In genomic region chr5:157342822-157343402, GRCh38 we compare ENCODE assay signal across 8 cellular contexts.
DNase-seq lines count a peak whose midpoint lies in the region; ATAC-seq, FAIRE-seq and TF ChIP-seq lines count a peak whose summit lies in the region.

No MANE protein-coding gene starts in this region.

- peaks cover 46 to 53% of the 10 kb centered on the region in 2 donors for H3K36me3 Mint-ChIP-seq in CD14-positive monocyte

- H3K4me3 ChIP-seq in WERI-Rb-1 (ENCODE audit: low read depth, low read length) (no peak overlapping the region), psoas muscle (no peak overlapping the region)

- peak in 3 of 4 donors; percentile 35 to 54 (median 35) for ATAC-seq in psoas muscle

- H3K9me3 ChIP-seq in WERI-Rb-1 (ENCODE audit: severe bottlenecking) (no peaks in the 10 kb centered on the region), psoas muscle (no peaks in the 10 kb centered on the region)

- DNase-seq in CD14-positive monocyte (ENCODE audit: low spot score), result no peak
- peak; percentile 36 for DNase-seq in HCEC 1CT
- peak; percentile 53 for DNase-seq in WERI-Rb-1
- peak; percentile 27 to 52 for DNase-seq in erythroblast (lab: John Stamatoyannopoulos, UW)
- DNase-seq in psoas muscle, result peak; percentile 22 to 55
- no peak for DNase-seq in inferior parietal cortex (ENCODE audit: extremely low spot score)
- no peak for DNase-seq in DMS114 treated with DMSO at 0.1 percent for 48 hours (lab: John Stamatoyannopoulos, UW; ENCODE audit: unreplicated experiment)
- DNase-seq in frontal cortex (ENCODE audit: low spot score in 2 of 2), result no peak

- H3K27me3 Mint-ChIP-seq in CD14-positive monocyte (ENCODE audit: low read depth in 3 of 3), result peaks cover 0 to 1% (median 0%) of the 10 kb centered on the region in 3 donors

- peaks cover 6% of the 10 kb centered on the region for H3K4me1 ChIP-seq in psoas muscle

- H3K36me3 ChIP-seq in WERI-Rb-1 (peaks cover 33% of the 10 kb centered on the region), psoas muscle (ENCODE audit: insufficient read depth in 1 of 2, low read depth in 1 of 2) (peaks cover 0 to 3% of the 10 kb centered on the region in 2 donors)

- intact Hi-C loops in CD14-positive monocyte (cut with micrococcal nuclease), result loop anchor here in 1 of 2 donors (10.0 kb wide), 1 partner anchor 72 kb away; no protein-coding TSS in a partner anchor
- intact Hi-C loops in psoas muscle (cut with DNase I), result no loop called here

- no peak overlapping the region for H3K4me3 Mint-ChIP-seq in CD14-positive monocyte

- no peaks in the 10 kb centered on the region for H3K4me1 Mint-ChIP-seq in CD14-positive monocyte

- H3K9me3 Mint-ChIP-seq in CD14-positive monocyte, result peaks cover 0 to 2% (median 0%) of the 10 kb centered on the region in 7 donors

- H3K27ac Mint-ChIP-seq in CD14-positive monocyte, result peak overlapping the region in 1 of 7 donors; percentile 23

- H3K27me3 ChIP-seq in WERI-Rb-1 (ENCODE audit: insufficient read depth, low read depth, severe bottlenecking), result no peaks in the 10 kb centered on the region
- H3K27me3 ChIP-seq in psoas muscle (ENCODE audit: insufficient read depth in 3 of 3, low read length in 2 of 3), result no peaks in the 10 kb centered on the region

- TF ChIP-seq POLR2A in erythroblast (IDR thresholded peaks at IDR 0.05; ENCODE audit: low read length), result no peak

- no peak for FAIRE-seq in frontal cortex (lab: Jason Lieb, UNC)

- H3K27ac ChIP-seq in WERI-Rb-1, result no peak overlapping the region
- H3K27ac ChIP-seq in psoas muscle, result no peak overlapping the region

- WGBS in psoas muscle, 3 donors, result 86 to 89% (median 86%) methylated on average over 16 of the region's 16 CpGs

- TF ChIP-seq CTCF in CD14-positive monocyte (IDR thresholded peaks at IDR 0.05) (peak; percentile 68), WERI-Rb-1 (IDR thresholded peaks at IDR 0.05; ENCODE audit: low read depth, low read length) (peak; percentile 80), psoas muscle (IDR thresholded peaks at IDR 0.05) (peak; percentile 27)

Comparison
In these comparisons a context has a peak if more than half of its experiments do, and no peak if none do; other contexts are left out.
1. DNase-seq: peak in HCEC 1CT (single experiment), WERI-Rb-1 (single experiment), erythroblast (2 of 2) and psoas muscle (2 of 2); none in CD14-positive monocyte (single experiment), inferior parietal cortex (single experiment), DMS114 treated with DMSO at 0.1 percent for 48 hours (single experiment) and frontal cortex (0 of 2).
2. CTCF ChIP-seq: peak in every context shown above with its lines; median percentile 80 in WERI-Rb-1; 68 in CD14-positive monocyte; 27 in psoas muscle.